Comparison of ENCODE assay signal across 8 cellular contexts in the genomic region with DNA sequence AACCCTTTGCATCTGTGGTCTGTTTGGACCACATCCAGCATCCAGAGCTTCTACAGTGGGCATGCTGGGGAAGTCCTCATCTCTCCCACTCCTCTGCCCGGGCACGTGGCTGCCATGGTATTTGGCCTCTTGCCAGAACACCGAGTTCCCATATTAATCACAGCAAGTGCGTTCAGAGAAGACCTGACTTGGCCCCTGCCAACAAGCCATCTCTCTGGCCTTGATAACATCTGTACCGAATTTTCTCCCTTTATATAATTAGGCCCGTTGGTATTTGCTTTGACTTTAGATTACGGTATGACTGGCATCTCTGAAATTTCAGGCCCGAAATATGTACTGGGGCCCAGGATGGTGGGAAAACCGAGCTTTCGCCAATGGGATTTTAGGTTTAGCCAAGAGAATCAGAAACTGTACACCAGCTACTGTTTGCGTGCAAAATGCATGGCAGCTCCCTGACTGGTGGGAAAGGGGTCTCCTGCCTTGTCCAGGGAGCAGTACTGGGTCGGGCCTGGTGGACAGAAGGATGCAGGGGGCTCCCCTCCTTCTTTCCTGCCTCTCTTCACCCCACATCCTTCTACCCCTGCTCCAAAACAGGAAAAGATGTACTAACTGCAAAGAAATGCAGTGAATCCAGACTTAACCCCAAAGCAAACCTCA.
DNase-seq lines count a peak whose midpoint lies in the region; ATAC-seq and TF ChIP-seq lines count a peak whose summit lies in the region.

No MANE protein-coding gene starts in this region.

- no peak overlapping the region for H3K18ac ChIP-seq in H9 (ENCODE audit: insufficient read length, low read depth, low read length)

- H3K23ac ChIP-seq in H9 (ENCODE audit: insufficient read length, low read depth, low read length): no peak overlapping the region

- H3K36me3 Mint-ChIP-seq in H9 (ENCODE audit: insufficient read depth in 1 of 3, low read depth in 3 of 3): no peaks in the 10 kb centered on the region

- no peaks in the 10 kb centered on the region for H3K23me2 ChIP-seq in H9 (ENCODE audit: insufficient read length, low read depth, low read length, poor library complexity, severe bottlenecking)

- no peak overlapping the region for H2BK5ac ChIP-seq in H9 (ENCODE audit: insufficient read length, low read length)

- no peak overlapping the region for H3K9ac ChIP-seq in H9 (ENCODE audit: extremely low read depth, insufficient read length, low read length)

- H2AFZ ChIP-seq in H9 (ENCODE audit: low read length): no peak overlapping the region

- no peaks in the 10 kb centered on the region for H4K20me1 ChIP-seq in H9 (ENCODE audit: control insufficient read depth, insufficient read depth, insufficient read length)

- no peak for TF ChIP-seq CTCF in LNCaP clone FGC (IDR thresholded peaks at IDR 0.05; ENCODE audit: control insufficient read depth, extremely low read depth, insufficient read depth)
- no peak for TF ChIP-seq CTCF in coronary artery (IDR thresholded peaks at IDR 0.05)
- TF ChIP-seq CTCF in H9 (conservative IDR thresholded peaks at IDR 0.05): no peak

- ATAC-seq in GM19463 (IDR thresholded peaks at IDR 0.05; ENCODE audit: unreplicated experiment): no peak
- ATAC-seq in GM19324 (IDR thresholded peaks at IDR 0.05; ENCODE audit: low FRiP score, unreplicated experiment): no peak

- no peaks in the 10 kb centered on the region for H3K79me2 ChIP-seq in H9 (ENCODE audit: insufficient read depth, low read length)

- peaks cover 4 to 12% of the 10 kb centered on the region in 2 experiments for H3K4me1 Mint-ChIP-seq in H9

- peaks cover 4% of the 10 kb centered on the region; the same call in 1 of the 2 replicates for H3K27me3 Mint-ChIP-seq in H9 (ENCODE audit: low read depth)

- no peak overlapping the region for H3K4me2 ChIP-seq in H9 (ENCODE audit: insufficient read depth, insufficient read length, low read length)

- H4K5ac ChIP-seq in H9 (ENCODE audit: insufficient read length, low read depth, low read length): no peak overlapping the region

- peak overlapping the region; percentile 90 to 95 for H3K27ac ChIP-seq in coronary artery
- no peak overlapping the region for H3K27ac ChIP-seq in H9 (ENCODE audit: insufficient read length, low read depth, low read length)

- H3K79me1 ChIP-seq in H9 (ENCODE audit: insufficient read depth, low read depth, low read length, poor library complexity, severe bottlenecking): no peaks in the 10 kb centered on the region

- H3K27me3 ChIP-seq in H9 (ENCODE audit: insufficient read depth, low read length): no peaks in the 10 kb centered on the region

- no peaks in the 10 kb centered on the region for H3K4me1 ChIP-seq in H9 (ENCODE audit: insufficient read depth, low read length)

- no peak overlapping the region for H2BK12ac ChIP-seq in H9 (ENCODE audit: insufficient read length, low read depth, low read length)

- H2BK15ac ChIP-seq in H9 (ENCODE audit: low read depth, low read length): no peak overlapping the region

- H3K56ac ChIP-seq in H9 (ENCODE audit: insufficient read length, low read depth, low read length): no peak overlapping the region

- no peak overlapping the region for H4K8ac ChIP-seq in H9 (replicated peaks; ENCODE audit: insufficient read length, low read depth, low read length)

- H3K27ac Mint-ChIP-seq in H9: no peak overlapping the region

- H4K91ac ChIP-seq in H9 (ENCODE audit: insufficient read length, low read depth, low read length): no peak overlapping the region

- no peak overlapping the region for H2AK5ac ChIP-seq in H9 (ENCODE audit: insufficient read length, low read length)

- no peak overlapping the region for H3K14ac ChIP-seq in H9 (ENCODE audit: insufficient read depth, low read length)

- no peak overlapping the region for H2BK20ac ChIP-seq in H9 (ENCODE audit: low read depth, low read length, poor library complexity, severe bottlenecking)

- no peak overlapping the region for H2BK120ac ChIP-seq in H9 (ENCODE audit: low read depth, low read length, poor library complexity, severe bottlenecking)

- WGBS in H9 (ENCODE audit: extremely low coverage, insufficient read length, low lambda C conversion rate): no CpG with 5 or more reads among the region's 12 CpGs

- no peak overlapping the region for H3K4ac ChIP-seq in H9 (ENCODE audit: low read depth, low read length)

- DNase-seq in CD1c-positive myeloid dendritic cell (ENCODE audit: extremely low spot score): peak; percentile 67
- peak; percentile 31 for DNase-seq in LNCaP clone FGC (ENCODE audit: low read depth)
- peak; percentile 96 for DNase-seq in coronary artery (ENCODE audit: low spot score)
- peak; percentile 73 for DNase-seq in myocyte (ENCODE audit: low read depth)
- DNase-seq in H9: no peak
- no peak for DNase-seq in NCI-H2196 treated with DMSO at 0.1 percent for 48 hours (lab: John Stamatoyannopoulos, UW; ENCODE audit: unreplicated experiment)

- H3T11ph ChIP-seq in H9 (ENCODE audit: low read length): no peak overlapping the region

- no peak overlapping the region for H3K4me3 Mint-ChIP-seq in H9

- H3K9me3 Mint-ChIP-seq in H9: peaks cover 0 to 3% of the 10 kb centered on the region in 2 experiments; a peak in 1 of 5 replicates

- no peaks in the 10 kb centered on the region for H3K9me3 ChIP-seq in H9 (ENCODE audit: control insufficient read depth, low read depth, low read length)

- H3K4me3 ChIP-seq in LNCaP clone FGC (ENCODE audit: low read depth, low read length) (no peak overlapping the region), coronary artery (no peak overlapping the region)

Comparison
In these comparisons a context has a peak if more than half of its experiments do, and no peak if none do; other contexts are left out.
1. DNase-seq: peak in CD1c-positive myeloid dendritic cell (single experiment), LNCaP clone FGC (single experiment), coronary artery (single experiment) and myocyte (single experiment); none in H9 (single experiment) and NCI-H2196 treated with DMSO at 0.1 percent for 48 hours (single experiment).